ENCODE assay signal across 18 cellular contexts in the genomic region with DNA sequence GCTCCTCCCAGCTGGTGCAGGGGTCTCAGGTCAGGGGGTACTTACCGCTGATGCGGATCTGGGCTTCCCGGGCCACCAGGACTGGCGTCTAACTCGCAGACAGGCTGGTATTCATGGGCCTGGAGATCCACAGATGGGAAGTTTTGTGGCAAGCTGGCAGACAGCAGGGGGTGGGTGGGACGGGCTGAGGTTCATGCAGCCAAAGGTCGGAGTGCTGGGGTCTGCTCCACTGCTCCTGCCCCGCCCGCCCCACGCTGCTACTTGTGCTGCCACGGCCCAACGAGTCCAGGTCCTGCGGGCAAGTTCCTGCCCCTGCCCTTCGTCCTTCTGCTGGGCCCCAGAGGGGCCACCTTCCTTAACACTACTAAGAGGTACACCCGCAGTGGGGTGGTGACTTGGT. TPM values are rescaled to one million over a fixed set of nuclear protein-coding genes. Genes with fewer than 3 reads are reported as not detected.
DNase-seq lines count a peak whose midpoint lies in the region; ATAC-seq and TF ChIP-seq lines count a peak whose summit lies in the region.
"Had no signal": no experiment of that assay in that cellular context is flagged by ENCODE, and none has a peak within 500 bp of the region (broad histone marks: within the 10 kb centered on the region; RNA-seq: fewer than 3 reads in every experiment).

No MANE protein-coding gene starts in this region.

- H3K27ac ChIP-seq in DND-41 (ENCODE audit: low read length) (peak overlapping the region; percentile 84), HL-60 (replicated peaks) (peak overlapping the region; percentile 31; the same call in 1 of the 2 replicates), testis (no peak overlapping the region)
- H3K27ac ChIP-seq: foreskin keratinocyte, thyroid gland had no signal

- DNase-seq in DND-41, result no peak
- no peak for DNase-seq in HL-60 (ENCODE audit: low read depth in 1 of 2, low spot score in 1 of 2)
- no peak for DNase-seq in central memory CD8-positive, alpha-beta T cell (ENCODE audit: low spot score in 2 of 2)
- DNase-seq in NOMO-1 (lab: John Stamatoyannopoulos, UW; ENCODE audit: unreplicated experiment in 2 of 2), result no peak
- no peak for DNase-seq in testis
- DNase-seq: foreskin keratinocyte, HCEC 1CT, hippocampal formation, mesenchymal stem cell, thyroid gland had no signal

- H4K20me1 ChIP-seq in DND-41 (ENCODE audit: insufficient read depth, low read length), result no peaks in the 10 kb centered on the region

- no peak overlapping the region for H2AFZ ChIP-seq in DND-41 (ENCODE audit: low read depth, low read length)

- H3K9me3 ChIP-seq in DND-41 (ENCODE audit: insufficient read depth, low read length, severe bottlenecking) (no peaks in the 10 kb centered on the region), testis (no peaks in the 10 kb centered on the region)
- H3K9me3 ChIP-seq: thyroid gland had no signal

- H3K9ac ChIP-seq in DND-41 (ENCODE audit: low read depth, low read length), result no peak overlapping the region

- H3K27me3 ChIP-seq in DND-41 (ENCODE audit: insufficient read depth, low read length, poor library complexity) (no peaks in the 10 kb centered on the region), HL-60 (ENCODE audit: insufficient read depth, poor library complexity, severe bottlenecking) (no peaks in the 10 kb centered on the region), testis (no peaks in the 10 kb centered on the region)
- H3K27me3 ChIP-seq: dorsolateral prefrontal cortex, foreskin keratinocyte, thyroid gland had no signal

- H3K4me1 ChIP-seq in DND-41 (ENCODE audit: insufficient read depth, low read length), result peaks cover 42% of the 10 kb centered on the region
- no peaks in the 10 kb centered on the region for H3K4me1 ChIP-seq in testis

- H3K4me3 ChIP-seq in DND-41 (ENCODE audit: low read depth in 1 of 2, low read length in 2 of 2), result no peak overlapping the region
- H3K4me3 ChIP-seq in HL-60 (replicated peaks; ENCODE audit: insufficient read depth, low read length), result no peak overlapping the region
- no peak overlapping the region for H3K4me3 ChIP-seq in testis
- H3K4me3 ChIP-seq: thyroid gland had no signal

- no peak for TF ChIP-seq CTCF in DND-41 (IDR thresholded peaks at IDR 0.05; ENCODE audit: borderline replicate concordance, extremely low read depth, low read length, poor library complexity, severe bottlenecking)
- no peak for TF ChIP-seq CTCF in HL-60 (IDR thresholded peaks at IDR 0.05; ENCODE audit: insufficient read depth, low read length)
- TF ChIP-seq CTCF in nephron (IDR thresholded peaks at IDR 0.05; ENCODE audit: unreplicated experiment in 3 of 3), result no peak
- no peak for TF ChIP-seq CTCF in testis (IDR thresholded peaks at IDR 0.05)

- intact Hi-C loops in testis (cut with DNase I; ENCODE audit: low total_unique reads), result no loop called here

- WGBS in testis, 2 donors, result 76 to 84% methylated on average over 14 to 15 of the region's 15 CpGs

- H3K36me3 ChIP-seq in DND-41 (ENCODE audit: insufficient read depth, low read length), result no peaks in the 10 kb centered on the region
- no peaks in the 10 kb centered on the region for H3K36me3 ChIP-seq in testis (ENCODE audit: low read depth, missing control alignments)
- H3K36me3 ChIP-seq: thyroid gland had no signal

- no peak for ATAC-seq in DND-41 (ENCODE audit: insufficient read depth, low read depth)
- ATAC-seq in central memory CD8-positive, alpha-beta T cell (replicated peaks; ENCODE audit: extremely low read depth, poor library complexity, severe bottlenecking), result no peak
- ATAC-seq in HG03139 (IDR thresholded peaks at IDR 0.05; ENCODE audit: unreplicated experiment), result no peak
- ATAC-seq: foreskin keratinocyte had no signal

- no peak overlapping the region for H3K4me2 ChIP-seq in DND-41 (ENCODE audit: insufficient read depth, low read length)

- no peaks in the 10 kb centered on the region for H3K79me2 ChIP-seq in DND-41 (ENCODE audit: insufficient read depth, low read length)

- H3K27me3 Mint-ChIP-seq in central memory CD8-positive, alpha-beta T cell, result no peaks in the 10 kb centered on the region
- H3K27me3 Mint-ChIP-seq in nephron (ENCODE audit: low read depth), result peaks cover 8% of the 10 kb centered on the region

- no peak for TF ChIP-seq POLR2A in testis (IDR thresholded peaks at IDR 0.05)

- H3K27ac Mint-ChIP-seq in central memory CD8-positive, alpha-beta T cell (ENCODE audit: low read depth), result no peak overlapping the region
- H3K27ac Mint-ChIP-seq in nephron, result peak overlapping the region in 2 of 3 experiments; percentile 22 to 33
- H3K27ac Mint-ChIP-seq: CD8-positive, alpha-beta T cell had no signal

- peak overlapping the region; percentile 16 for H3K4me3 Mint-ChIP-seq in central memory CD8-positive, alpha-beta T cell
- H3K4me3 Mint-ChIP-seq in nephron, result no peak overlapping the region

- H3K9me3 Mint-ChIP-seq in central memory CD8-positive, alpha-beta T cell, result no peaks in the 10 kb centered on the region
- H3K9me3 Mint-ChIP-seq in nephron, result no peaks in the 10 kb centered on the region
- H3K9me3 Mint-ChIP-seq: CD8-positive, alpha-beta T cell had no signal

- peaks cover 6% of the 10 kb centered on the region for H3K36me3 Mint-ChIP-seq in central memory CD8-positive, alpha-beta T cell (ENCODE audit: insufficient read depth)
- H3K36me3 Mint-ChIP-seq in nephron (ENCODE audit: low read depth), result no peaks in the 10 kb centered on the region
- H3K36me3 Mint-ChIP-seq: CD8-positive, alpha-beta T cell had no signal

- H3K4me1 Mint-ChIP-seq in central memory CD8-positive, alpha-beta T cell, result peaks cover 37% of the 10 kb centered on the region
- H3K4me1 Mint-ChIP-seq in nephron, result peaks cover 9% of the 10 kb centered on the region

RNA-seq across cellular contexts. Expression of gene ACY3, which starts 3.1 kb away (rescaled TPM):
- total RNA-seq in testis, result under 1 TPM in 1 of 2 donors, not detected in 1; 0.50 TPM
- 0.66 TPM for polyA plus RNA-seq in testis (ENCODE audit: insufficient read depth, low read depth, low replicate concordance)
- total RNA-seq: cardiac septum; CD8-positive, alpha-beta T cell; epithelial cell of proximal tubule; foreskin keratinocyte; thyroid gland had no signal
- polyA plus RNA-seq: foreskin keratinocyte, keratinocyte had no signal

RNA-seq across cellular contexts. Expression of gene TBX10, which starts 7.9 kb away (rescaled TPM):
- under 1 TPM in 1 of 2 donors, not detected in 1; 0.50 TPM for total RNA-seq in testis
- polyA plus RNA-seq in testis (ENCODE audit: insufficient read depth, low read depth, low replicate concordance), result not detected
- total RNA-seq: cardiac septum; CD8-positive, alpha-beta T cell; epithelial cell of proximal tubule; foreskin keratinocyte; M059J; thyroid gland had no signal
- polyA plus RNA-seq: foreskin keratinocyte, keratinocyte had no signal

RNA-seq across cellular contexts. Expression of gene NUDT8, which starts 17.7 kb away (rescaled TPM):
- total RNA-seq in testis, result 1 to 10 TPM; 6.2 to 7.0 TPM
- 4.0 TPM for polyA plus RNA-seq in testis (ENCODE audit: insufficient read depth, low read depth, low replicate concordance)

RNA-seq across cellular contexts. Expression of gene ALDH3B2, which starts 27.0 kb away (rescaled TPM):
- under 1 TPM in 1 of 2 donors, not detected in 1; 0.19 TPM for total RNA-seq in testis
- polyA plus RNA-seq in testis (ENCODE audit: insufficient read depth, low read depth, low replicate concordance), result not detected
- total RNA-seq: cardiac septum; CD8-positive, alpha-beta T cell; dorsolateral prefrontal cortex; epithelial cell of proximal tubule; M059J had no signal

RNA-seq across cellular contexts. Expression of gene NDUFV1, which starts 40.7 kb away (rescaled TPM):
- total RNA-seq in testis, result 100 to 1,000 TPM; 312 to 369 TPM
- polyA plus RNA-seq in testis (ENCODE audit: insufficient read depth, low read depth, low replicate concordance), result 187 TPM

Comparison
In these comparisons a context has a peak if more than half of its experiments do, and no peak if none do; other contexts are left out.
1. H3K27ac ChIP-seq: peak in DND-41 (single experiment) and HL-60 (single experiment); none in testis (0 of 2).